1 cellular context compared by ENCODE assay signal in genomic region chr3:184333190-184333589, GRCh38.
TF ChIP-seq lines count a peak whose summit lies in the region.

No MANE protein-coding gene starts in this region.

TF ChIP-seq in H1, 55 proteins besides CTCF, POLR2A, EP300 and RAD21:
- TF ChIP-seq MAFK (IDR thresholded peaks at IDR 0.05; ENCODE audit: low read depth, low read length) (no peak), KDM4A (IDR thresholded peaks at IDR 0.05; ENCODE audit: low read depth, low read length, severe bottlenecking) (no peak), TAF1 (IDR thresholded peaks at IDR 0.05; ENCODE audit: low read depth, low read length) (no peak), SP4 (IDR thresholded peaks at IDR 0.05; ENCODE audit: low read length) (no peak), SIRT6 (IDR thresholded peaks at IDR 0.05; ENCODE audit: low read length) (no peak), POLR2AphosphoS5 (IDR thresholded peaks at IDR 0.05; ENCODE audit: low read depth, low read length) (0 out of 2 replicates have a peak, but pooled peaks have one; percentile 14)
- TF ChIP-seq, protein P1, sequence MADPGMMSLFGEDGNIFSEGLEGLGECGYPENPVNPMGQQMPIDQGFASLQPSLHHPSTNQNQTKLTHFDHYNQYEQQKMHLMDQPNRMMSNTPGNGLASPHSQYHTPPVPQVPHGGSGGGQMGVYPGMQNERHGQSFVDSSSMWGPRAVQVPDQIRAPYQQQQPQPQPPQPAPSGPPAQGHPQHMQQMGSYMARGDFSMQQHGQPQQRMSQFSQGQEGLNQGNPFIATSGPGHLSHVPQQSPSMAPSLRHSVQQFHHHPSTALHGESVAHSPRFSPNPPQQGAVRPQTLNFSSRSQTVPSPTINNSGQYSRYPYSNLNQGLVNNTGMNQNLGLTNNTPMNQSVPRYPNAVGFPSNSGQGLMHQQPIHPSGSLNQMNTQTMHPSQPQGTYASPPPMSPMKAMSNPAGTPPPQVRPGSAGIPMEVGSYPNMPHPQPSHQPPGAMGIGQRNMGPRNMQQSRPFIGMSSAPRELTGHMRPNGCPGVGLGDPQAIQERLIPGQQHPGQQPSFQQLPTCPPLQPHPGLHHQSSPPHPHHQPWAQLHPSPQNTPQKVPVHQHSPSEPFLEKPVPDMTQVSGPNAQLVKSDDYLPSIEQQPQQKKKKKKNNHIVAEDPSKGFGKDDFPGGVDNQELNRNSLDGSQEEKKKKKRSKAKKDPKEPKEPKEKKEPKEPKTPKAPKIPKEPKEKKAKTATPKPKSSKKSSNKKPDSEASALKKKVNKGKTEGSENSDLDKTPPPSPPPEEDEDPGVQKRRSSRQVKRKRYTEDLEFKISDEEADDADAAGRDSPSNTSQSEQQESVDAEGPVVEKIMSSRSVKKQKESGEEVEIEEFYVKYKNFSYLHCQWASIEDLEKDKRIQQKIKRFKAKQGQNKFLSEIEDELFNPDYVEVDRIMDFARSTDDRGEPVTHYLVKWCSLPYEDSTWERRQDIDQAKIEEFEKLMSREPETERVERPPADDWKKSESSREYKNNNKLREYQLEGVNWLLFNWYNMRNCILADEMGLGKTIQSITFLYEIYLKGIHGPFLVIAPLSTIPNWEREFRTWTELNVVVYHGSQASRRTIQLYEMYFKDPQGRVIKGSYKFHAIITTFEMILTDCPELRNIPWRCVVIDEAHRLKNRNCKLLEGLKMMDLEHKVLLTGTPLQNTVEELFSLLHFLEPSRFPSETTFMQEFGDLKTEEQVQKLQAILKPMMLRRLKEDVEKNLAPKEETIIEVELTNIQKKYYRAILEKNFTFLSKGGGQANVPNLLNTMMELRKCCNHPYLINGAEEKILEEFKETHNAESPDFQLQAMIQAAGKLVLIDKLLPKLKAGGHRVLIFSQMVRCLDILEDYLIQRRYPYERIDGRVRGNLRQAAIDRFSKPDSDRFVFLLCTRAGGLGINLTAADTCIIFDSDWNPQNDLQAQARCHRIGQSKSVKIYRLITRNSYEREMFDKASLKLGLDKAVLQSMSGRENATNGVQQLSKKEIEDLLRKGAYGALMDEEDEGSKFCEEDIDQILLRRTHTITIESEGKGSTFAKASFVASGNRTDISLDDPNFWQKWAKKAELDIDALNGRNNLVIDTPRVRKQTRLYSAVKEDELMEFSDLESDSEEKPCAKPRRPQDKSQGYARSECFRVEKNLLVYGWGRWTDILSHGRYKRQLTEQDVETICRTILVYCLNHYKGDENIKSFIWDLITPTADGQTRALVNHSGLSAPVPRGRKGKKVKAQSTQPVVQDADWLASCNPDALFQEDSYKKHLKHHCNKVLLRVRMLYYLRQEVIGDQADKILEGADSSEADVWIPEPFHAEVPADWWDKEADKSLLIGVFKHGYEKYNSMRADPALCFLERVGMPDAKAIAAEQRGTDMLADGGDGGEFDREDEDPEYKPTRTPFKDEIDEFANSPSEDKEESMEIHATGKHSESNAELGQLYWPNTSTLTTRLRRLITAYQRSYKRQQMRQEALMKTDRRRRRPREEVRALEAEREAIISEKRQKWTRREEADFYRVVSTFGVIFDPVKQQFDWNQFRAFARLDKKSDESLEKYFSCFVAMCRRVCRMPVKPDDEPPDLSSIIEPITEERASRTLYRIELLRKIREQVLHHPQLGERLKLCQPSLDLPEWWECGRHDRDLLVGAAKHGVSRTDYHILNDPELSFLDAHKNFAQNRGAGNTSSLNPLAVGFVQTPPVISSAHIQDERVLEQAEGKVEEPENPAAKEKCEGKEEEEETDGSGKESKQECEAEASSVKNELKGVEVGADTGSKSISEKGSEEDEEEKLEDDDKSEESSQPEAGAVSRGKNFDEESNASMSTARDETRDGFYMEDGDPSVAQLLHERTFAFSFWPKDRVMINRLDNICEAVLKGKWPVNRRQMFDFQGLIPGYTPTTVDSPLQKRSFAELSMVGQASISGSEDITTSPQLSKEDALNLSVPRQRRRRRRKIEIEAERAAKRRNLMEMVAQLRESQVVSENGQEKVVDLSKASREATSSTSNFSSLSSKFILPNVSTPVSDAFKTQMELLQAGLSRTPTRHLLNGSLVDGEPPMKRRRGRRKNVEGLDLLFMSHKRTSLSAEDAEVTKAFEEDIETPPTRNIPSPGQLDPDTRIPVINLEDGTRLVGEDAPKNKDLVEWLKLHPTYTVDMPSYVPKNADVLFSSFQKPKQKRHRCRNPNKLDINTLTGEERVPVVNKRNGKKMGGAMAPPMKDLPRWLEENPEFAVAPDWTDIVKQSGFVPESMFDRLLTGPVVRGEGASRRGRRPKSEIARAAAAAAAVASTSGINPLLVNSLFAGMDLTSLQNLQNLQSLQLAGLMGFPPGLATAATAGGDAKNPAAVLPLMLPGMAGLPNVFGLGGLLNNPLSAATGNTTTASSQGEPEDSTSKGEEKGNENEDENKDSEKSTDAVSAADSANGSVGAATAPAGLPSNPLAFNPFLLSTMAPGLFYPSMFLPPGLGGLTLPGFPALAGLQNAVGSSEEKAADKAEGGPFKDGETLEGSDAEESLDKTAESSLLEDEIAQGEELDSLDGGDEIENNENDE (IDR thresholded peaks at IDR 0.05; ENCODE audit: insufficient replicate concordance, low read length) = no peak
- TF ChIP-seq, protein P2, sequence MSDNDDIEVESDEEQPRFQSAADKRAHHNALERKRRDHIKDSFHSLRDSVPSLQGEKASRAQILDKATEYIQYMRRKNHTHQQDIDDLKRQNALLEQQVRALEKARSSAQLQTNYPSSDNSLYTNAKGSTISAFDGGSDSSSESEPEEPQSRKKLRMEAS (IDR thresholded peaks at IDR 0.05) = no peak
